Comparison of ENCODE assay signal across 8 cellular contexts in the genomic region with DNA sequence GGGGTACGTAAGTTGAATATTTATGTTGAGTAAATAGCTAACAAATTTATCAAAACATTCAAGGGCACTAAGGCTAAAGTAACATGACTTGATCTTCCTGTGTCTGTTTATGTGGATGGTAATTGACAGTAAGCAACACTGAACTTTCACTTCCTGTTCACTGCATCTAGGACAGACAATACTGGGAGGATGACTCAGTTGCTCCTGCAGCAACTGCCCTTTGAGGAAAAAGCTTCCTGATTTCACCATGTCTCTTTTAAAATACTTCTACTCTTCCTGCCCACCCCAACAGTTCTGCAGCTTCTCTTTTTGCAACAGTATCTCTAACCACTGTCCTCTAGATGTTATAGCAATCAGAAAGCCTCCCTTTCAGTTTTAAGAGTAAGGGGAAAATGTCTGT.
DNase-seq lines count a peak whose midpoint lies in the region; ATAC-seq and TF ChIP-seq lines count a peak whose summit lies in the region.

No MANE protein-coding gene starts in this region.

- no peaks in the 10 kb centered on the region for H3K36me3 Mint-ChIP-seq in activated T-helper 2 cell treated with anti-CD3 and anti-CD28 coated beads, Interferon-gamma antibody, Interleukin-2, Interleukin-4, amounts not matched to agents 10 μg/mL and 5 μg/mL and 100 μg/mL, durations not matched to agents 14 hours and 24 hours and 36 hours (ENCODE audit: low read depth)

- H3K27ac Mint-ChIP-seq in activated T-helper 2 cell treated with anti-CD3 and anti-CD28 coated beads, Interferon-gamma antibody, Interleukin-2, Interleukin-4, amounts not matched to agents 10 μg/mL and 5 μg/mL and 100 μg/mL, durations not matched to agents 14 hours and 24 hours and 36 hours: no peak overlapping the region

- TF ChIP-seq CTCF in neutrophil (IDR thresholded peaks at IDR 0.05): no peak
- TF ChIP-seq CTCF in prostate gland (IDR thresholded peaks at IDR 0.05): no peak

- H3K4me3 ChIP-seq in neutrophil (ENCODE audit: low read depth in 1 of 2, low read length in 1 of 2) (peak overlapping the region; percentile 23 to 53), prostate gland (no peak overlapping the region)

- H3K27me3 ChIP-seq in neutrophil: no peaks in the 10 kb centered on the region
- H3K27me3 ChIP-seq in prostate gland (replicated peaks; ENCODE audit: insufficient read depth): no peaks in the 10 kb centered on the region

- peak; percentile 83 for ATAC-seq in GM21360 (IDR thresholded peaks at IDR 0.05; ENCODE audit: unreplicated experiment)

- WGBS in prostate gland: 59% methylated on average over 1 of the region's 1 CpG

- no peaks in the 10 kb centered on the region for H3K36me3 ChIP-seq in neutrophil
- H3K36me3 ChIP-seq in prostate gland: no peaks in the 10 kb centered on the region

- intact Hi-C loops in activated T-helper 2 cell treated with anti-CD3 and anti-CD28 coated beads, Interferon-gamma antibody, Interleukin-2, Interleukin-4, amounts not matched to agents 10 μg/mL and 5 μg/mL and 100 μg/mL, durations not matched to agents 14 hours and 24 hours and 36 hours (cut with micrococcal nuclease): no loop called here
- intact Hi-C loops in prostate gland (cut with DNase I): no loop called here

- no peaks in the 10 kb centered on the region for H3K27me3 Mint-ChIP-seq in activated T-helper 2 cell treated with anti-CD3 and anti-CD28 coated beads, Interferon-gamma antibody, Interleukin-2, Interleukin-4, amounts not matched to agents 10 μg/mL and 5 μg/mL and 100 μg/mL, durations not matched to agents 14 hours and 24 hours and 36 hours (ENCODE audit: low read depth)

- H3K27ac ChIP-seq in neutrophil (peak overlapping the region; percentile 82), prostate gland (no peak overlapping the region)

- peak; percentile 20 for DNase-seq in AG08396 (ENCODE audit: low spot score)
- peak; percentile 82 for DNase-seq in KG1 (lab: John Stamatoyannopoulos, UW)
- DNase-seq in dermis blood vessel endothelial cell: peak; percentile 65
- DNase-seq in activated T-helper 2 cell treated with anti-CD3 and anti-CD28 coated beads, Interferon-gamma antibody, Interleukin-2, Interleukin-4, amounts not matched to agents 10 μg/mL and 5 μg/mL and 100 μg/mL, durations not matched to agents 14 hours and 24 hours and 36 hours (ENCODE audit: low spot score): no peak
- no peak for DNase-seq in activated CD8-positive, alpha-beta memory T cell treated with anti-CD3 and anti-CD28 coated beads, Interleukin-2, amount 50 U/mL, for 4 hours
- no peak for DNase-seq in prostate gland (ENCODE audit: low spot score)

- H3K4me3 Mint-ChIP-seq in activated T-helper 2 cell treated with anti-CD3 and anti-CD28 coated beads, Interferon-gamma antibody, Interleukin-2, Interleukin-4, amounts not matched to agents 10 μg/mL and 5 μg/mL and 100 μg/mL, durations not matched to agents 14 hours and 24 hours and 36 hours (ENCODE audit: low read depth): no peak overlapping the region

- no peak for TF ChIP-seq POLR2A in prostate gland (IDR thresholded peaks at IDR 0.05)

- H3K9me3 ChIP-seq in neutrophil (no peaks in the 10 kb centered on the region), prostate gland (no peaks in the 10 kb centered on the region)

- H3K4me1 Mint-ChIP-seq in activated T-helper 2 cell treated with anti-CD3 and anti-CD28 coated beads, Interferon-gamma antibody, Interleukin-2, Interleukin-4, amounts not matched to agents 10 μg/mL and 5 μg/mL and 100 μg/mL, durations not matched to agents 14 hours and 24 hours and 36 hours (ENCODE audit: low read depth): peaks cover 5% of the 10 kb centered on the region

- H3K9me3 Mint-ChIP-seq in activated T-helper 2 cell treated with anti-CD3 and anti-CD28 coated beads, Interferon-gamma antibody, Interleukin-2, Interleukin-4, amounts not matched to agents 10 μg/mL and 5 μg/mL and 100 μg/mL, durations not matched to agents 14 hours and 24 hours and 36 hours: peaks cover 5% of the 10 kb centered on the region

- H3K4me1 ChIP-seq in neutrophil (ENCODE audit: control insufficient read depth in 1 of 2, insufficient read depth in 1 of 2, low read depth in 1 of 2, low read length in 1 of 2) (peaks cover 27 to 30% of the 10 kb centered on the region in 2 experiments), prostate gland (replicated peaks) (no peaks in the 10 kb centered on the region)

Comparison
In these comparisons a context has a peak if more than half of its experiments do, and no peak if none do; other contexts are left out.
1. DNase-seq: peak in AG08396 (single experiment), KG1 (single experiment) and dermis blood vessel endothelial cell (single experiment); none in activated T-helper 2 cell treated with anti-CD3 and anti-CD28 coated beads, Interferon-gamma antibody, Interleukin-2, Interleukin-4, amounts not matched to agents 10 μg/mL and 5 μg/mL and 100 μg/mL, durations not matched to agents 14 hours and 24 hours and 36 hours (single experiment), activated CD8-positive, alpha-beta memory T cell treated with anti-CD3 and anti-CD28 coated beads, Interleukin-2, amount 50 U/mL, for 4 hours (single experiment) and prostate gland (single experiment).
2. H3K4me3 ChIP-seq: peak in neutrophil (2 of 2); none in prostate gland (0 of 2).